In the genomic region with DNA sequence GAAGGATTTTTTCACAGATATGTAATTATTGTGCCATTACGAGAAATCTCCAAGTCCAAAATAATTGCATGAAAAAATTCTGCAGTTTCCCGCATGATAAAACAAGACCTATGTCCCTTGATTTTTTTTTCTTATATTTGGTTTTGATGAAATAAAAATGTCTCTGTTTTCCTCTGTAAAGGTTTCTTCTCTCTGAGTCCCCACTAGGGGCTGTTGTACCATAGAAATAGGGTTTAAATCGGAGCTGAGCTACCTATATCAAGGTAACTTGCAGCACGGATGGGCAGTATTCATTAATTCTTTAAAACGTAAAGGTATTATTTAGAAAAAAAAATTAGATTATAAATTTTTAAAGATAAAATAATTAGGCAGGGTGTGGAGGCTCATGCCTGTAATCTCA, we compare ENCODE assay signal across 16 cellular contexts.
DNase-seq lines count a peak whose midpoint lies in the region; ATAC-seq and TF ChIP-seq lines count a peak whose summit lies in the region.
"Had no signal": no experiment of that assay in that cellular context is flagged by ENCODE, and none has a peak within 500 bp of the region (broad histone marks: within the 10 kb centered on the region; RNA-seq: fewer than 3 reads in every experiment).

No MANE protein-coding gene starts in this region.

- ATAC-seq in Right ventricle myocardium inferior (no peak), HG02759 (IDR thresholded peaks at IDR 0.05; ENCODE audit: unreplicated experiment) (no peak), GM21619 (IDR thresholded peaks at IDR 0.05; ENCODE audit: unreplicated experiment) (no peak)

- H3K9me3 ChIP-seq in cardiac muscle cell (ENCODE audit: low read depth) (no peaks in the 10 kb centered on the region), OCI-LY7 (ENCODE audit: low read length) (no peaks in the 10 kb centered on the region), smooth muscle cell (replicated peaks; ENCODE audit: low read depth) (no peaks in the 10 kb centered on the region)
- H3K9me3 ChIP-seq: HAP-1, SJCRH30 had no signal

- TF ChIP-seq CTCF in cardiac muscle cell (IDR thresholded peaks at IDR 0.05; ENCODE audit: low read depth, low read length): peak; percentile 16
- TF ChIP-seq CTCF in OCI-LY7 (conservative IDR thresholded peaks at IDR 0.05; ENCODE audit: low read length): peak; percentile 31; the same call in 1 of the 2 replicates
- peak; percentile 5 for TF ChIP-seq CTCF in foreskin fibroblast (IDR thresholded peaks at IDR 0.05; ENCODE audit: low read depth, low read length)
- TF ChIP-seq CTCF in smooth muscle cell (IDR thresholded peaks at IDR 0.05; ENCODE audit: borderline replicate concordance, insufficient read depth, poor library complexity, severe bottlenecking): peak; percentile 16

- no peaks in the 10 kb centered on the region for H4K20me1 ChIP-seq in OCI-LY7 (ENCODE audit: insufficient read depth, low read length)
- H4K20me1 ChIP-seq in smooth muscle cell (ENCODE audit: low read depth): no peaks in the 10 kb centered on the region

- CTCF ChIA-PET in OCI-LY7 (lab: Charles Lee; ENCODE audit: unreplicated experiment): no interaction called here

- POLR2A ChIA-PET in OCI-LY7 (lab: Charles Lee): no interaction called here

- no TSS peak for BruUV-seq in OCI-LY7 (replicated peaks; lab: Mats Ljungman, UMichigan)

- 61% methylated on average over 5 of the region's 5 CpGs for WGBS in smooth muscle cell (ENCODE audit: low lambda C conversion rate)

- no peaks in the 10 kb centered on the region for H3K79me2 ChIP-seq in OCI-LY7 (ENCODE audit: insufficient read depth, low read depth, low read length)
- H3K79me2 ChIP-seq in smooth muscle cell (ENCODE audit: low read depth): no peaks in the 10 kb centered on the region
- H3K79me2 ChIP-seq: parathyroid adenoma had no signal

- H2AFZ ChIP-seq in OCI-LY7 (ENCODE audit: low read length) (no peak overlapping the region), smooth muscle cell (ENCODE audit: low read depth) (no peak overlapping the region)
- H2AFZ ChIP-seq: parathyroid adenoma had no signal

- H3F3A ChIP-seq in smooth muscle cell (ENCODE audit: low read depth): no peaks in the 10 kb centered on the region

- H3K9me2 ChIP-seq in OCI-LY7 (ENCODE audit: insufficient read depth, low read length): no peaks in the 10 kb centered on the region

- peaks cover 9% of the 10 kb centered on the region for H3K4me1 ChIP-seq in cardiac muscle cell (ENCODE audit: low read depth)
- no peaks in the 10 kb centered on the region for H3K4me1 ChIP-seq in OCI-LY7 (ENCODE audit: insufficient read depth, low read length, poor library complexity, severe bottlenecking)
- H3K4me1 ChIP-seq in smooth muscle cell (ENCODE audit: low read depth): peaks cover 10% of the 10 kb centered on the region
- H3K4me1 ChIP-seq: HAP-1, parathyroid adenoma, SJCRH30 had no signal

- no peaks in the 10 kb centered on the region for H3K36me3 ChIP-seq in cardiac muscle cell
- H3K36me3 ChIP-seq in OCI-LY7 (ENCODE audit: insufficient read depth, low read length): no peaks in the 10 kb centered on the region
- no peaks in the 10 kb centered on the region for H3K36me3 ChIP-seq in smooth muscle cell (ENCODE audit: low read depth)
- H3K36me3 ChIP-seq: HAP-1, SJCRH30 had no signal

- intact Hi-C loops in Right ventricle myocardium inferior (cut with DNase I) (no loop called here), OCI-LY7 (cut with micrococcal nuclease; ENCODE audit: unreplicated experiment) (no loop called here)

- no peaks in the 10 kb centered on the region for H3K27me3 ChIP-seq in cardiac muscle cell
- no peaks in the 10 kb centered on the region for H3K27me3 ChIP-seq in smooth muscle cell (ENCODE audit: low read depth)

- no peak overlapping the region for H3K9ac ChIP-seq in smooth muscle cell (ENCODE audit: low read depth)
- H3K9ac ChIP-seq: parathyroid adenoma had no signal

- H3K4me3 ChIP-seq in cardiac muscle cell (no peak overlapping the region), OCI-LY7 (ENCODE audit: low read depth, low read length, poor library complexity, severe bottlenecking) (no peak overlapping the region), foreskin fibroblast (ENCODE audit: low read depth in 1 of 2, low read length in 2 of 2) (no peak overlapping the region), smooth muscle cell (no peak overlapping the region)
- H3K4me3 ChIP-seq: HAP-1, SJCRH30 had no signal

- H3K4me2 ChIP-seq in OCI-LY7 (ENCODE audit: low read length): no peak overlapping the region
- no peak overlapping the region for H3K4me2 ChIP-seq in smooth muscle cell

- DNase-seq in cardiac muscle cell (ENCODE audit: low read depth in 1 of 2, low spot score in 1 of 2): peak in 1 of 2 donors; percentile 7
- no peak for DNase-seq in Right ventricle myocardium inferior (ENCODE audit: missing footprints)
- no peak for DNase-seq in OCI-LY7 (ENCODE audit: low spot score)
- DNase-seq in foreskin fibroblast: no peak
- no peak for DNase-seq in smooth muscle cell (lab: John Stamatoyannopoulos, UW; ENCODE audit: unreplicated experiment)
- DNase-seq in NCI-H2081 (lab: John Stamatoyannopoulos, UW): no peak
- DNase-seq: effector CD8-positive, alpha-beta T cell; foreskin melanocyte; KBM-7; NCI-H1694; NCI-H524 treated with DMSO at 0.1 percent for 48 hours; SJCRH30 had no signal

- H3K27ac ChIP-seq in cardiac muscle cell (no peak overlapping the region), OCI-LY7 (ENCODE audit: low read depth, low read length, poor library complexity, severe bottlenecking) (no peak overlapping the region), smooth muscle cell (ENCODE audit: low read depth) (no peak overlapping the region)
- H3K27ac ChIP-seq: parathyroid adenoma, SJCRH30 had no signal
